In the genomic region with DNA sequence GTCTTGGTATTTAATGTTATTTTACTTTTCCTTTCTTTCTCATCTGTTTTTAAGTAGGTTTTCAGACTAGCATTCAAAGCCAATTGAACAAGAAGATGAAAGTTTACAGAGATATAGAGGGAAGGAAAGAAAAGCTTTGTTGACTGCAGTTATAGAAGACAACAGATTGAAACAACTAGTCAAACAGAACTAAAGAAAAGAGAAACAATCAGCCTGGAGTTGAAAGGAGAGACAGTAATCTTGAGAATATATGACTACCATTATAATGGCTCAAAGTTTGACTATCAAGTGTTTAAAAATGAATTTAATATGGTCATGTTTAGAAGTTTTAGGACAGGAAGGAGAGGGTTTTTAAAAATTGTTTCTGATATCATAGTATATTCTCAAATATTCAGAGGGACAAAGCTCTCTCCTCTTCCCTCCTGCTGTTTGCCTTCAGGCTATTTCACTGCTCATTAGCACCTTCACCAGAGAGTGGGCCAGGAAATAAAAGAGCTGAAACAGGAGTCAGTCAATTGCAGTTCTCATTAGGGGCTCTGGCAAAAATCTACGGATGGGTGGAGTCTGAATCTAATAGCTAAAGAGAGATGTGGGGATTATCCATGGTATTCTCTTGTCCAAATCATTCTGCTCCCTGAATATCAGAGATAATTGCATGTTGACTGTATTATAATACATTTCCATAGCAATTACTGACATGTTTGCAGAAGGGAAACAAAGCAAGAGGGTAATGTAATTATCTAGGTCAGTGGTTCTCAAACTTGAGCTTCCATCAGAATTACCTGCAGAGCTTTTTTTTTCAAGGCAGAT, we compare ENCODE assay signal across 23 cellular contexts.
DNase-seq lines count a peak whose midpoint lies in the region; FAIRE-seq and TF ChIP-seq lines count a peak whose summit lies in the region.
"Had no signal": no experiment of that assay in that cellular context is flagged by ENCODE, and none has a peak within 500 bp of the region (broad histone marks: within the 10 kb centered on the region; RNA-seq: fewer than 3 reads in every experiment).

No MANE protein-coding gene starts in this region.

- H3K4me1 ChIP-seq in endodermal cell (ENCODE audit: control insufficient read depth, insufficient read depth, low read length) (peaks cover 3% of the 10 kb centered on the region), SK-N-SH (ENCODE audit: control insufficient read depth in 1 of 2, insufficient read depth in 2 of 2, low read depth in 1 of 2, low read length in 1 of 2) (no peaks in the 10 kb centered on the region), kidney (ENCODE audit: control insufficient read depth in 1 of 2, insufficient read depth in 1 of 2, low read depth in 1 of 2, low read length in 2 of 2) (no peaks in the 10 kb centered on the region)
- H3K4me1 ChIP-seq: body of pancreas, psoas muscle, tibial nerve had no signal

- peaks cover 33% of the 10 kb centered on the region for H3K4me1 Mint-ChIP-seq in endodermal cell
- H3K4me1 Mint-ChIP-seq: activated CD4-positive, alpha-beta T cell treated with anti-CD3 and anti-CD28 coated beads, Interleukin-2, amount 10 ng/mL, durations not matched to agents 7 days and 5 days; nephron had no signal

- no peak for TF ChIP-seq EP300 in SK-N-SH (IDR thresholded peaks at IDR 0.05; ENCODE audit: borderline replicate concordance in 1 of 2, low read depth in 1 of 2, low read length in 1 of 2)

- H3K4me3 ChIP-seq in endodermal cell (ENCODE audit: low read length) (no peak overlapping the region), SK-N-SH (ENCODE audit: low read depth in 2 of 2, low read length in 1 of 2) (no peak overlapping the region), kidney (ENCODE audit: low read length in 2 of 2) (no peak overlapping the region)
- H3K4me3 ChIP-seq: body of pancreas, psoas muscle, skin epidermis, tibial nerve had no signal

- no peaks in the 10 kb centered on the region for H3K9me2 ChIP-seq in SK-N-SH

- no peak overlapping the region for H2AFZ ChIP-seq in SK-N-SH (ENCODE audit: low read depth)

- intact Hi-C loops in kidney (cut with DNase I), result no loop called here

- CTCF ChIA-PET in SK-N-SH (lab: Yijun Ruan, JAX), result interaction anchor here (1.0 kb wide), 1 partner anchor 316 kb away, joined by 3 read pairs; no protein-coding TSS in a partner anchor

- POLR2A ChIA-PET in SK-N-SH (lab: Yijun Ruan, JAX), result no interaction called here

- no peaks in the 10 kb centered on the region for H3K79me2 ChIP-seq in SK-N-SH (ENCODE audit: insufficient read depth)

- H3K36me3 ChIP-seq in endodermal cell (ENCODE audit: control insufficient read depth, insufficient read depth, low read length), result no peaks in the 10 kb centered on the region
- H3K36me3 ChIP-seq in SK-N-SH (replicated peaks in 1 of 2; ENCODE audit: control insufficient read depth in 1 of 2, insufficient read depth in 2 of 2, low read length in 1 of 2), result no peaks in the 10 kb centered on the region
- H3K36me3 ChIP-seq in kidney (ENCODE audit: control insufficient read depth in 1 of 2, insufficient read depth in 2 of 2, low read length in 2 of 2), result no peaks in the 10 kb centered on the region
- H3K36me3 ChIP-seq: tibial nerve had no signal

- H3K9me3 Mint-ChIP-seq in endodermal cell, result no peaks in the 10 kb centered on the region
- H3K9me3 Mint-ChIP-seq: nephron had no signal

- TF ChIP-seq RAD21 in SK-N-SH (IDR thresholded peaks at IDR 0.05; ENCODE audit: low read length), result no peak

- H3K27me3 ChIP-seq in endodermal cell (ENCODE audit: control insufficient read depth, insufficient read depth, low read length, poor library complexity, severe bottlenecking) (no peaks in the 10 kb centered on the region), SK-N-SH (ENCODE audit: insufficient read depth) (no peaks in the 10 kb centered on the region)
- H3K27me3 ChIP-seq: body of pancreas, tibial nerve had no signal

- H3K27ac ChIP-seq in endodermal cell (ENCODE audit: low read depth, low read length) (peak overlapping the region; percentile 19), SK-N-SH (ENCODE audit: low read depth in 2 of 2, low read length in 1 of 2) (no peak overlapping the region), kidney (ENCODE audit: low read depth in 2 of 2, low read length in 2 of 2) (no peak overlapping the region)
- H3K27ac ChIP-seq: body of pancreas, psoas muscle, skin epidermis, tibial nerve had no signal

- DNase-seq in D721Med (ENCODE audit: insufficient read length, low spot score), result no peak
- DNase-seq in NCI-H1092 treated with DMSO at 0.1 percent for 48 hours (lab: John Stamatoyannopoulos, UW), result peak; percentile 20
- DNase-seq in NCI-H446 treated with DMSO at 0.1 percent for 48 hours (lab: John Stamatoyannopoulos, UW), result peak; percentile 47
- peak; percentile 80 for DNase-seq in endodermal cell
- no peak for DNase-seq in SK-N-SH
- no peak for DNase-seq in NK-92 (lab: John Stamatoyannopoulos, UW; ENCODE audit: unreplicated experiment)
- DNase-seq in activated CD8-positive, alpha-beta memory T cell treated with anti-CD3 and anti-CD28 coated beads, Interleukin-2, amount 50 U/mL, for 4 hours, result no peak
- no peak for DNase-seq in kidney
- DNase-seq: activated CD4-positive, alpha-beta T cell treated with anti-CD3 and anti-CD28 coated beads, Interleukin-2, amount 10 ng/mL, durations not matched to agents 7 days and 5 days; activated effector memory CD4-positive, alpha-beta T cell treated with Interleukin-2 at 50 U/mL for 16 hours; body of pancreas; effector memory CD4-positive, alpha-beta T cell; left colon; midbrain; NCI-H1436; NCI-H510A treated with DMSO at 0.1 percent for 48 hours; psoas muscle; SHP77 treated with DMSO at 0.1 percent for 48 hours; stimulated activated naive CD4-positive, alpha-beta T cell had no signal

- no peaks in the 10 kb centered on the region for H3K9me3 ChIP-seq in endodermal cell (ENCODE audit: control insufficient read depth, low read length)
- no peaks in the 10 kb centered on the region for H3K9me3 ChIP-seq in SK-N-SH
- H3K9me3 ChIP-seq in kidney (ENCODE audit: control insufficient read depth in 1 of 2, low read length in 2 of 2), result no peaks in the 10 kb centered on the region
- H3K9me3 ChIP-seq: body of pancreas, psoas muscle, tibial nerve had no signal

- TF ChIP-seq CTCF in D721Med (IDR thresholded peaks at IDR 0.05; ENCODE audit: insufficient read depth, missing control alignments) (no peak), endodermal cell (conservative IDR thresholded peaks at IDR 0.05) (no peak), SK-N-SH (IDR thresholded peaks at IDR 0.05) (no peak), kidney (IDR thresholded peaks at IDR 0.05; ENCODE audit: borderline replicate concordance, extremely low read depth, insufficient read depth) (no peak)

- no peaks in the 10 kb centered on the region for H3K27me3 Mint-ChIP-seq in endodermal cell (ENCODE audit: insufficient read depth)
- H3K27me3 Mint-ChIP-seq: activated CD4-positive, alpha-beta T cell treated with anti-CD3 and anti-CD28 coated beads, Interleukin-2, amount 10 ng/mL, durations not matched to agents 7 days and 5 days had no signal

- H3K4me3 Mint-ChIP-seq in endodermal cell, result no peak overlapping the region
- H3K4me3 Mint-ChIP-seq: activated CD4-positive, alpha-beta T cell treated with anti-CD3 and anti-CD28 coated beads, Interleukin-2, amount 10 ng/mL, durations not matched to agents 7 days and 5 days; nephron; T-helper 1 cell treated with Interleukin-12 subunit alpha and Interleukin-12 subunit beta and Interleukin-4 antibody, amounts not matched to agents 30 μg/mL and 1 μg/mL, for 36 hours had no signal

- FAIRE-seq in D721Med (lab: Jason Lieb, UNC), result peak; percentile 64
- no peak for FAIRE-seq in kidney (lab: Jason Lieb, UNC)

- H3K36me3 Mint-ChIP-seq in endodermal cell (ENCODE audit: low read depth), result no peaks in the 10 kb centered on the region

- WGBS in endodermal cell (ENCODE audit: insufficient coverage in 1 of 2, insufficient read length in 1 of 2), 2 experiments, result 12% methylated on average over 1 of the region's 1 CpG; no CpG with 5 or more reads in 1 of the 2 experiments
- WGBS in SK-N-SH (ENCODE audit: low lambda C conversion rate), result 28% methylated on average over 1 of the region's 1 CpG

- no peaks in the 10 kb centered on the region for H4K20me1 ChIP-seq in SK-N-SH (ENCODE audit: insufficient read depth)

- H3K9ac ChIP-seq in endodermal cell (ENCODE audit: extremely low read depth, low read length, poor library complexity, severe bottlenecking), result no peak overlapping the region
- H3K9ac ChIP-seq in SK-N-SH, result no peak overlapping the region
- H3K9ac ChIP-seq in kidney (ENCODE audit: low read length in 2 of 2), result no peak overlapping the region

- H3F3A ChIP-seq in SK-N-SH (replicated peaks; ENCODE audit: insufficient read depth), result no peaks in the 10 kb centered on the region

- H3K4me2 ChIP-seq in SK-N-SH, result no peak overlapping the region

- peak overlapping the region; percentile 72 for H3K27ac Mint-ChIP-seq in endodermal cell
- H3K27ac Mint-ChIP-seq: activated CD4-positive, alpha-beta T cell treated with anti-CD3 and anti-CD28 coated beads, Interleukin-2, amount 10 ng/mL, durations not matched to agents 7 days and 5 days; nephron; T-helper 1 cell treated with Interleukin-12 subunit alpha and Interleukin-12 subunit beta and Interleukin-4 antibody, amounts not matched to agents 30 μg/mL and 1 μg/mL, for 36 hours had no signal

TF ChIP-seq in SK-N-SH, 30 proteins besides CTCF, POLR2A, EP300 and RAD21:
- TF ChIP-seq GATA2 (CRISPR knock-in tag; IDR thresholded peaks at IDR 0.05), result no peak
- TF ChIP-seq, protein P1, sequence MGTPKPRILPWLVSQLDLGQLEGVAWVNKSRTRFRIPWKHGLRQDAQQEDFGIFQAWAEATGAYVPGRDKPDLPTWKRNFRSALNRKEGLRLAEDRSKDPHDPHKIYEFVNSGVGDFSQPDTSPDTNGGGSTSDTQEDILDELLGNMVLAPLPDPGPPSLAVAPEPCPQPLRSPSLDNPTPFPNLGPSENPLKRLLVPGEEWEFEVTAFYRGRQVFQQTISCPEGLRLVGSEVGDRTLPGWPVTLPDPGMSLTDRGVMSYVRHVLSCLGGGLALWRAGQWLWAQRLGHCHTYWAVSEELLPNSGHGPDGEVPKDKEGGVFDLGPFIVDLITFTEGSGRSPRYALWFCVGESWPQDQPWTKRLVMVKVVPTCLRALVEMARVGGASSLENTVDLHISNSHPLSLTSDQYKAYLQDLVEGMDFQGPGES (IDR thresholded peaks at IDR 0.05; ENCODE audit: low read depth, low read length), result no peak

Comparison
In these comparisons a context has a peak if more than half of its experiments do, and no peak if none do; other contexts are left out.
1. DNase-seq: peak in NCI-H1092 treated with DMSO at 0.1 percent for 48 hours (single experiment), NCI-H446 treated with DMSO at 0.1 percent for 48 hours (single experiment) and endodermal cell (single experiment); none in D721Med (single experiment), SK-N-SH (single experiment), NK-92 (single experiment), activated CD8-positive, alpha-beta memory T cell treated with anti-CD3 and anti-CD28 coated beads, Interleukin-2, amount 50 U/mL, for 4 hours (single experiment) and kidney (single experiment).